8 cellular contexts compared by ENCODE assay signal in the genomic region with DNA sequence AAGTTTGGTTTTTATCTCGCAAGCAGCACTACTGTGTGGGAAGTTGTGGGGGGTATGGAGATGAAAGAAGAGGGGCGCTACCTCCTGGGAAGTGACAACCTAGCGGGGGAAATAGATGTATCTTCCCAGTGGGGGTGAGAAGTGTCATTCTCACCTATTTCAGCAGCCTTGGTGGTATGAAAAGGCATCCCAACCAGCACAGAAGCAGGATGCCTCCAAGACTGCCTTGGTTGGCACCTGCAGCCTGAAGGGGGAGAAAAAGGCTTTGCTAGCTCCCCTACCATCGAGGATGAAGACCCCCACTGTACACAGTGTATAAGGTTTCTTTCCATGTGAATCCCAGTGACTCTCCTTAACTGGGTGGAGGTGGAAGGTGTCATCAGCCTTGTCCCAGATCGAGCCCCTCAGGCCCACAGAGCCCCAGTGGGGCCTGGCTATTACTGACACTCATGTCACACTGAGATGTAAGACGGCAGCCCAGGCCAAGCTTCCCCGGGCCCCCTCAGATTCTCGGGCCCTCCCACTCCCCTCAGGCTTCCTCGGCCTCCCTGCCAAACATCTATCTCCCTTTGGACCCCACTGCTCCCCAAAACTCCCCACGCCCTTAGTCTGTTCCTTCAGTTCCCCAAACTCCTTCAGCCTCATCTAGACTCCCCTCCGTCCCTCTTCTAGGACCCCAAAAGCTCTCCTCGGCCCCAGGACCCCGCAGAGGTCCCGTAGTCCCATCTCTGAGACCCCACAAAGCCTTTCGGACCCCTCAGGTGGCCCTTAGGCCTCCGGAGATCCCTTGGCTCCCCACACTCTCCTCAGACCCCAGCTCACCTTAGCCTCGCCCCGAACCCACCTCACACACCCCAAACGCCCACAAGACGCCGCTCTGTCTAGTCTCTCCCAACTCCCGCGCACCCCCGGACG. TPM values are rescaled to one million over a fixed set of nuclear protein-coding genes. Genes with fewer than 3 reads are reported as not detected.
DNase-seq lines count a peak whose midpoint lies in the region; ATAC-seq and TF ChIP-seq lines count a peak whose summit lies in the region.

No MANE protein-coding gene starts in this region.

- peaks cover 56% of the 10 kb centered on the region for H3K79me2 ChIP-seq in DND-41 (ENCODE audit: insufficient read depth, low read length)
- H3K79me2 ChIP-seq in Karpas-422 (ENCODE audit: low read length): no peaks in the 10 kb centered on the region

- in situ Hi-C loops in astrocyte of the cerebellum (cut with HindIII; ENCODE audit: low sequenced_read_pairs): no loop called here

- peak overlapping the region; percentile 80 to 84; a peak in 3 of 4 replicates for H3K4me3 ChIP-seq in DND-41 (ENCODE audit: low read depth in 1 of 2, low read length in 2 of 2)
- peak overlapping the region; percentile 75 for H3K4me3 ChIP-seq in Karpas-422 (ENCODE audit: low read length)
- H3K4me3 ChIP-seq in astrocyte of the cerebellum (ENCODE audit: low read depth, low read length): peak overlapping the region; percentile 77
- peak overlapping the region; percentile 84 to 93 (median 88) for H3K4me3 ChIP-seq in subcutaneous abdominal adipose tissue (ENCODE audit: low read depth in 1 of 5, low read length in 5 of 5)

- peak overlapping the region; percentile 70 for H3K4me2 ChIP-seq in DND-41 (ENCODE audit: insufficient read depth, low read length)
- H3K4me2 ChIP-seq in Karpas-422 (ENCODE audit: low read depth, low read length, poor library complexity, severe bottlenecking): peak overlapping the region; percentile 90

- peak; percentile 49 for DNase-seq in DND-41
- no peak for DNase-seq in Karpas-422
- no peak for DNase-seq in astrocyte of the cerebellum (ENCODE audit: low read depth)
- DNase-seq in left colon: peak in 1 of 2 donors; percentile 17
- DNase-seq in SKM-1 (lab: John Stamatoyannopoulos, UW; ENCODE audit: unreplicated experiment): no peak

- H2AFZ ChIP-seq in DND-41 (ENCODE audit: low read depth, low read length) (peak overlapping the region; percentile 92), Karpas-422 (ENCODE audit: low read length) (peak overlapping the region; percentile 74)

- H3K27ac ChIP-seq in DND-41 (ENCODE audit: low read length): peak overlapping the region; percentile 84
- no peak overlapping the region for H3K27ac ChIP-seq in Karpas-422 (ENCODE audit: low read length)
- peak overlapping the region; percentile 75 for H3K27ac ChIP-seq in subcutaneous abdominal adipose tissue (ENCODE audit: low read depth, low read length)

- no peaks in the 10 kb centered on the region for H3K9me3 ChIP-seq in DND-41 (ENCODE audit: insufficient read depth, low read length, severe bottlenecking)
- no peaks in the 10 kb centered on the region for H3K9me3 ChIP-seq in Karpas-422 (ENCODE audit: low read length)
- no peaks in the 10 kb centered on the region for H3K9me3 ChIP-seq in subcutaneous abdominal adipose tissue (ENCODE audit: control insufficient read depth in 5 of 5, low read length in 5 of 5)

- peaks cover 3% of the 10 kb centered on the region; the same call in 1 of the 2 replicates for H3K36me3 ChIP-seq in DND-41 (ENCODE audit: insufficient read depth, low read length)
- no peaks in the 10 kb centered on the region for H3K36me3 ChIP-seq in Karpas-422 (ENCODE audit: insufficient read depth, low read length)
- H3K36me3 ChIP-seq in subcutaneous abdominal adipose tissue (ENCODE audit: control insufficient read depth in 5 of 5, insufficient read depth in 5 of 5, low read length in 5 of 5): no peaks in the 10 kb centered on the region

- no peaks in the 10 kb centered on the region for H3K27me3 ChIP-seq in DND-41 (ENCODE audit: insufficient read depth, low read length, poor library complexity)
- H3K27me3 ChIP-seq in Karpas-422 (ENCODE audit: low read length): no peaks in the 10 kb centered on the region
- no peaks in the 10 kb centered on the region for H3K27me3 ChIP-seq in subcutaneous abdominal adipose tissue (ENCODE audit: control insufficient read depth in 5 of 5, insufficient read depth in 4 of 5, low read length in 5 of 5)

- H4K20me1 ChIP-seq in DND-41 (ENCODE audit: insufficient read depth, low read length) (no peaks in the 10 kb centered on the region), Karpas-422 (ENCODE audit: insufficient read depth, low read depth, low read length) (no peaks in the 10 kb centered on the region)

- TF ChIP-seq CTCF in DND-41 (IDR thresholded peaks at IDR 0.05; ENCODE audit: borderline replicate concordance, extremely low read depth, low read length, poor library complexity, severe bottlenecking) (peak; percentile 47), astrocyte of the cerebellum (IDR thresholded peaks at IDR 0.05; ENCODE audit: low read depth, low read length, missing control alignments) (no peak)

- H3K9me2 ChIP-seq in Karpas-422 (replicated peaks; ENCODE audit: insufficient read depth, low read length): no peaks in the 10 kb centered on the region

- intact Hi-C loops in left colon (cut with DNase I, micrococcal nuclease): no loop called here

- ATAC-seq in DND-41 (ENCODE audit: insufficient read depth, low read depth): peak; percentile 56
- peak; percentile 23 for ATAC-seq in left colon
- no peak for ATAC-seq in GM19467 (IDR thresholded peaks at IDR 0.05; ENCODE audit: unreplicated experiment)
- no peak for ATAC-seq in HG03159 (IDR thresholded peaks at IDR 0.05; ENCODE audit: unreplicated experiment)

- peaks cover 45% of the 10 kb centered on the region for H3K4me1 ChIP-seq in DND-41 (ENCODE audit: insufficient read depth, low read length)
- H3K4me1 ChIP-seq in Karpas-422 (ENCODE audit: low read length): peaks cover 26% of the 10 kb centered on the region
- peaks cover 5 to 17% (median 16%) of the 10 kb centered on the region in 5 donors for H3K4me1 ChIP-seq in subcutaneous abdominal adipose tissue (ENCODE audit: control insufficient read depth in 5 of 5, insufficient read depth in 5 of 5, low read length in 5 of 5)

- peak overlapping the region; percentile 89 for H3K9ac ChIP-seq in DND-41 (ENCODE audit: low read depth, low read length)
- H3K9ac ChIP-seq in Karpas-422 (ENCODE audit: low read length): peak overlapping the region; percentile 71
- H3K9ac ChIP-seq in subcutaneous abdominal adipose tissue (ENCODE audit: low read length in 5 of 5): peak overlapping the region; percentile 84 to 100 (median 98)

RNA-seq across cellular contexts. Expression of a gene that starts 0.7 kb away (rescaled TPM):
- 16.7 and 20.5 TPM in 2 replicates for total RNA-seq in Karpas-422 (2014; rRNA removed; shearing (Covaris generic); ENCODE audit: low replicate concordance)
- 10 to 100 TPM; 29.0 to 33.4 TPM for total RNA-seq in left colon

RNA-seq across cellular contexts. Expression of a gene that starts 19.6 kb away (rescaled TPM):
- total RNA-seq in Karpas-422 (2014; rRNA removed; shearing (Covaris generic); ENCODE audit: low replicate concordance): 0.63 and 1.0 TPM in 2 replicates
- total RNA-seq in left colon: under 1 TPM; 0.78 to 0.85 TPM

Comparison
In these comparisons a context has a peak if more than half of its experiments do, and no peak if none do; other contexts are left out.
1. ATAC-seq: peak in DND-41 (single experiment) and left colon (single experiment); none in GM19467 (single experiment) and HG03159 (single experiment).
2. Peak in every context shown above with its lines, with median percentiles within 50 percentile points of each other: H3K4me3 ChIP-seq and H3K9ac ChIP-seq.